Comparison of ENCODE assay signal across 26 cellular contexts in the genomic region with DNA sequence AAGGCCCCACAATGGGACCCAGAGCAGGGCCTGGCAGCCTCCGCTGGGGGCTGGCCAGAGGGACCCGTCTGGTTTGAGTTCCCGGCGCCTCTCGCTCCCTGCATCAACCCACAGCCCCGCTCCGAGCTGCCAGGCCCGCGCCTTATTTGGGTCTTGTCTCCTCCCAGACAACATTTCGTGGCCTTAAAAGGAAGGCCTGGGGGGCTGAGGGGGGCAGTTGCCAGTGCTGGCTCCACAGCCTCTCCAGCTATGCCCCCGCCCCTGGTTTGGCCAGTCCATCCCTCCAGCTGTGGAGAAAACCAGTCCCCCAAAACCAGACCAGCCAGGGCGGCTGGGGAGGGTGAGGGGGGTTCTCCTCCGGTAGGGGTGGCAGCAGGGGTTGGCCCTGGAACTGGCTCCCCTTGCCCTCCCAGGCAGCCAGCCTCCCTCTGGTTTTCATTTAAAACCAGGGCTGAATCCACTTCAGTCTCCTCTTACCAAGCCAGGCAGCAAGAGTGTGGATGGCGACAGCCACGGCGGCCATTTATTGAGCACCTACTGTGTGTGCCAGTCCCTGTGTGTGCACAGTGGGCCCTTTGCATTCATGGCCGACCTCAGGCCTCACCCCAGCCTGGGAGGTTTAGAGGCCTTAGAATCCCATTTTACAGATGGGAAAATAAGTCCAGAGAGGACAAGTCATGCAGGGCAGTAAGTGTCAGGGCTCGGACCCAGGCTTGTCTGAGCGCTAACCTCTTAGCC. TPM values are rescaled to one million over a fixed set of nuclear protein-coding genes. Genes with fewer than 3 reads are reported as not detected.
DNase-seq lines count a peak whose midpoint lies in the region; ATAC-seq, FAIRE-seq and TF ChIP-seq lines count a peak whose summit lies in the region.
"Had no signal": no experiment of that assay in that cellular context is flagged by ENCODE, and none has a peak within 500 bp of the region (broad histone marks: within the 10 kb centered on the region; RNA-seq: fewer than 3 reads in every experiment).

No MANE protein-coding gene starts in this region.

- no peaks in the 10 kb centered on the region for H3K9me3 ChIP-seq in kidney (ENCODE audit: control insufficient read depth in 1 of 2, low read length in 2 of 2)
- H3K9me3 ChIP-seq in sigmoid colon = no peaks in the 10 kb centered on the region
- H3K9me3 ChIP-seq: MG63 had no signal

- no peak overlapping the region for H3K27ac ChIP-seq in kidney (ENCODE audit: low read depth in 2 of 2, low read length in 2 of 2)
- H3K27ac ChIP-seq in sigmoid colon = peak overlapping the region in 3 of 4 donors; percentile 37 to 78 (median 68)
- H3K27ac ChIP-seq: C4-2B, foreskin keratinocyte had no signal

- intact Hi-C loops in kidney (cut with DNase I) (no loop called here), sigmoid colon (cut with DNase I) (no loop called here)

- TF ChIP-seq POLR2A in sigmoid colon (IDR thresholded peaks at IDR 0.05) = no peak

- H3K4me1 ChIP-seq in kidney (ENCODE audit: control insufficient read depth in 1 of 2, insufficient read depth in 1 of 2, low read depth in 1 of 2, low read length in 2 of 2) = peaks cover 0 to 5% of the 10 kb centered on the region in 2 donors
- peaks cover 0 to 29% (median 24%) of the 10 kb centered on the region in 4 donors for H3K4me1 ChIP-seq in sigmoid colon
- H3K4me1 ChIP-seq: foreskin keratinocyte had no signal

- ATAC-seq in HG03196 (IDR thresholded peaks at IDR 0.05; ENCODE audit: unreplicated experiment) (no peak), HG02973 (IDR thresholded peaks at IDR 0.05; ENCODE audit: unreplicated experiment) (no peak)
- ATAC-seq: activated CD8-positive, alpha-beta memory T cell treated with anti-CD3 and anti-CD28 coated beads, Interleukin-2, amount 10 ng/mL, durations not matched to agents 7 days and 5 days; foreskin keratinocyte had no signal

- no peak for TF ChIP-seq EP300 in sigmoid colon (IDR thresholded peaks at IDR 0.05)

- H3K27me3 ChIP-seq in sigmoid colon = no peaks in the 10 kb centered on the region
- H3K27me3 ChIP-seq: MG63 had no signal

- TF ChIP-seq CTCF in kidney (IDR thresholded peaks at IDR 0.05; ENCODE audit: borderline replicate concordance, extremely low read depth, insufficient read depth) (no peak), sigmoid colon (IDR thresholded peaks at IDR 0.05) (no peak), foreskin fibroblast (IDR thresholded peaks at IDR 0.05; ENCODE audit: low read depth, low read length) (no peak)

- no peak overlapping the region for H3K9ac ChIP-seq in kidney (ENCODE audit: low read length in 2 of 2)

- DNase-seq in 8988T (peak; percentile 4), astrocyte of the hippocampus (ENCODE audit: low read depth, low spot score) (peak; percentile 23), kidney (peak; percentile 85), sigmoid colon (peak; percentile 86), NCI-H146 treated with DMSO at 0.1 percent for 48 hours (lab: John Stamatoyannopoulos, UW; ENCODE audit: unreplicated experiment) (no peak), foreskin fibroblast (no peak)
- DNase-seq: ACHN; activated CD4-positive, alpha-beta T cell treated with anti-CD3 and anti-CD28 coated beads for 4 hours; activated CD8-positive, alpha-beta memory T cell treated with anti-CD3 and anti-CD28 coated beads, Interleukin-2, amount 10 ng/mL, durations not matched to agents 7 days and 5 days; activated naive CD8-positive, alpha-beta T cell treated with anti-CD3 and anti-CD28 coated beads, Interleukin-2, amount 10 ng/mL, durations not matched to agents 7 days and 5 days; cortex of kidney; foreskin keratinocyte; H9; kidney glomerular epithelial cell; MG63; NCI-H1436 treated with DMSO at 0.1 percent for 48 hours; OCI-M1; stimulated activated CD4-positive, alpha-beta T cell treated with anti-CD3 and anti-CD28 coated beads, Interleukin-2, amount 100 ng/mL, for 24 hours; stimulated activated naive CD4-positive, alpha-beta T cell treated with Interleukin-2 at 50 U/mL for 16 hours; T1000 had no signal

- no peak overlapping the region for H3K4me3 ChIP-seq in kidney (ENCODE audit: low read length in 2 of 2)
- peak overlapping the region in 1 of 4 donors; percentile 14 for H3K4me3 ChIP-seq in sigmoid colon
- H3K4me3 ChIP-seq in foreskin fibroblast (ENCODE audit: low read depth in 1 of 2, low read length in 2 of 2) = no peak overlapping the region
- H3K4me3 ChIP-seq: MG63 had no signal

- WGBS in sigmoid colon, 2 donors = 76 to 80% methylated on average over 19 of the region's 19 CpGs

- H3K36me3 ChIP-seq in kidney (ENCODE audit: control insufficient read depth in 1 of 2, insufficient read depth in 2 of 2, low read length in 2 of 2) = no peaks in the 10 kb centered on the region
- H3K36me3 ChIP-seq in sigmoid colon = no peaks in the 10 kb centered on the region
- H3K36me3 ChIP-seq: MG63 had no signal

- no peak for FAIRE-seq in kidney (lab: Jason Lieb, UNC)
- FAIRE-seq: G401.6, urothelium cell line had no signal

RNA-seq across cellular contexts. Expression of a gene that starts 18.6 kb away (rescaled TPM):
- total RNA-seq in kidney (9.6 TPM), sigmoid colon (1 to 10 TPM in 2 of 4 donors, under 1 TPM in 2; 0.27 to 4.7 (median 1.2) TPM)
- polyA plus RNA-seq in kidney (ENCODE audit: insufficient read depth, low read depth, low replicate concordance) (25.5 TPM), sigmoid colon (1 to 10 TPM; 3.2 to 5.9 (median 3.6) TPM)
- total RNA-seq: activated naive CD8-positive, alpha-beta T cell treated with anti-CD3 and anti-CD28 coated beads, Interleukin-2, amount 10 ng/mL, durations not matched to agents 7 days and 5 days; foreskin keratinocyte had no signal
- polyA plus RNA-seq: foreskin keratinocyte, IgD-negative memory B cell had no signal

RNA-seq across cellular contexts. Expression of a gene that starts 43.5 kb away (rescaled TPM):
- 19.2 TPM for total RNA-seq in kidney
- polyA plus RNA-seq in kidney (ENCODE audit: insufficient read depth, low read depth, low replicate concordance) = 26.3 TPM
- total RNA-seq in sigmoid colon = 10 to 100 TPM; 16.1 to 20.5 (median 18.0) TPM
- 10 to 100 TPM in 1 of 3 donors, 1 to 10 TPM in 2; 5.4 to 40.7 (median 8.3) TPM for polyA plus RNA-seq in sigmoid colon

RNA-seq across cellular contexts. Expression of a gene that starts 43.8 kb away (rescaled TPM):
- total RNA-seq in kidney = 214 TPM
- polyA plus RNA-seq in kidney (ENCODE audit: insufficient read depth, low read depth, low replicate concordance) = 124 TPM
- 100 to 1,000 TPM; 170 to 233 (median 177) TPM for total RNA-seq in sigmoid colon
- 100 to 1,000 TPM in 1 of 3 donors, 10 to 100 TPM in 2; 81.4 to 182 (median 83.5) TPM for polyA plus RNA-seq in sigmoid colon

Comparison
In these comparisons a context has a peak if more than half of its experiments do, and no peak if none do; other contexts are left out.
1. DNase-seq: peak in 8988T (single experiment), astrocyte of the hippocampus (single experiment), kidney (single experiment) and sigmoid colon (single experiment); none in NCI-H146 treated with DMSO at 0.1 percent for 48 hours (single experiment) and foreskin fibroblast (0 of 2).
2. H3K27ac ChIP-seq: peak in sigmoid colon (3 of 4); none in kidney (0 of 2).